In genomic region chr2:23651187-23651983, GRCh38 we compare ENCODE assay signal across 13 cellular contexts.
DNase-seq lines count a peak whose midpoint lies in the region; ATAC-seq and TF ChIP-seq lines count a peak whose summit lies in the region.
"Had no signal": no experiment of that assay in that cellular context is flagged by ENCODE, and none has a peak within 500 bp of the region (broad histone marks: within the 10 kb centered on the region; RNA-seq: fewer than 3 reads in every experiment).

No MANE protein-coding gene starts in this region.

- H3K4me3 ChIP-seq in HEK293 (ENCODE audit: low read depth, low read length), result no peak overlapping the region
- H3K4me3 ChIP-seq: ascending aorta, gastroesophageal sphincter had no signal

- CTCF ChIA-PET in HEK293 (lab: Yijun Ruan, JAX), result no interaction called here

- intact Hi-C loops in natural killer cell (cut with micrococcal nuclease), result no loop called here

- no peaks in the 10 kb centered on the region for H3K9me3 Mint-ChIP-seq in natural killer cell

- no peak overlapping the region for H3K4me3 Mint-ChIP-seq in natural killer cell

- peaks cover 4 to 7% of the 10 kb centered on the region in 2 donors for H3K4me1 Mint-ChIP-seq in natural killer cell

- H3K36me3 ChIP-seq in HEK293 (ENCODE audit: control insufficient read depth in 2 of 2, insufficient read depth in 1 of 2, low read length in 2 of 2), result no peaks in the 10 kb centered on the region
- H3K36me3 ChIP-seq: ascending aorta had no signal

- H3K9me3 ChIP-seq in HEK293 (ENCODE audit: control insufficient read depth, insufficient read depth, low read depth, low read length), result no peaks in the 10 kb centered on the region
- H3K9me3 ChIP-seq: ascending aorta, gastroesophageal sphincter had no signal

- no peak overlapping the region for H3K27ac Mint-ChIP-seq in natural killer cell

- POLR2A ChIA-PET in HEK293 (lab: Yijun Ruan, JAX), result no interaction called here

- no peaks in the 10 kb centered on the region for H3K4me1 ChIP-seq in HEK293 (ENCODE audit: control insufficient read depth, insufficient read depth, low read length)
- H3K4me1 ChIP-seq: ascending aorta had no signal

- peak; percentile 73 for DNase-seq in AG08395 (ENCODE audit: low spot score)
- DNase-seq in amniotic epithelial cell (ENCODE audit: low read depth), result peak; percentile 80
- DNase-seq in iris pigment epithelial cell (ENCODE audit: low read depth), result peak; percentile 94
- no peak for DNase-seq in NCI-H82 treated with DMSO at 0.1 percent for 48 hours (lab: John Stamatoyannopoulos, UW; ENCODE audit: unreplicated experiment)
- DNase-seq in DMS153 (lab: John Stamatoyannopoulos, UW), result no peak
- DNase-seq in NCI-H1436 (lab: John Stamatoyannopoulos, UW), result no peak
- no peak for DNase-seq in natural killer cell
- DNase-seq: mesendoderm, NCI-H524 treated with DMSO at 0.1 percent for 48 hours, right cardiac atrium had no signal

- ATAC-seq in natural killer cell, result no peak
- ATAC-seq: gastroesophageal sphincter, right cardiac atrium had no signal

- no peak for TF ChIP-seq CTCF in HEK293 (tag by site-specific recombination; IDR thresholded peaks at IDR 0.05)
- TF ChIP-seq CTCF in natural killer cell (IDR thresholded peaks at IDR 0.05), result no peak

- no peaks in the 10 kb centered on the region for H3K36me3 Mint-ChIP-seq in natural killer cell

- no peaks in the 10 kb centered on the region for H3K27me3 Mint-ChIP-seq in natural killer cell (ENCODE audit: low read depth in 2 of 2)

- no peak overlapping the region for H3K27ac ChIP-seq in HEK293 (ENCODE audit: extremely low read depth, low read depth, low read length)
- H3K27ac ChIP-seq: ascending aorta, gastroesophageal sphincter had no signal

TF ChIP-seq in HEK293, 187 proteins besides CTCF, POLR2A, EP300 and RAD21:
- TF ChIP-seq ZNF548 (tag by site-specific recombination; IDR thresholded peaks at IDR 0.05), result peak; percentile 66; the same call in 1 of the 2 replicates
- TF ChIP-seq, protein P1, sequence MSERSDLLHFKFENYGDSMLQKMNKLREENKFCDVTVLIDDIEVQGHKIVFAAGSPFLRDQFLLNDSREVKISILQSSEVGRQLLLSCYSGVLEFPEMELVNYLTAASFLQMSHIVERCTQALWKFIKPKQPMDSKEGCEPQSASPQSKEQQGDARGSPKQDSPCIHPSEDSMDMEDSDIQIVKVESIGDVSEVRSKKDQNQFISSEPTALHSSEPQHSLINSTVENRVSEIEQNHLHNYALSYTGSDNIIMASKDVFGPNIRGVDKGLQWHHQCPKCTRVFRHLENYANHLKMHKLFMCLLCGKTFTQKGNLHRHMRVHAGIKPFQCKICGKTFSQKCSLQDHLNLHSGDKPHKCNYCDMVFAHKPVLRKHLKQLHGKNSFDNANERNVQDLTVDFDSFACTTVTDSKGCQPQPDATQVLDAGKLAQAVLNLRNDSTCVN (tag by site-specific recombination; optimal IDR thresholded peaks at IDR 0.05), result no peak
- TF ChIP-seq SP2 (tag by site-specific recombination; IDR thresholded peaks at IDR 0.05), result no peak

Comparison
In these comparisons a context has a peak if more than half of its experiments do, and no peak if none do; other contexts are left out.
1. DNase-seq: peak in AG08395 (single experiment), amniotic epithelial cell (single experiment) and iris pigment epithelial cell (single experiment); none in NCI-H82 treated with DMSO at 0.1 percent for 48 hours (single experiment), DMS153 (single experiment), NCI-H1436 (single experiment) and natural killer cell (single experiment).